ENCODE assay signal across 23 cellular contexts in genomic region chr2:137998503-137998902, GRCh38. TPM values are rescaled to one million over a fixed set of nuclear protein-coding genes. Genes with fewer than 3 reads are reported as not detected.
DNase-seq lines count a peak whose midpoint lies in the region; ATAC-seq and TF ChIP-seq lines count a peak whose summit lies in the region.
"Had no signal": no experiment of that assay in that cellular context is flagged by ENCODE, and none has a peak within 500 bp of the region (broad histone marks: within the 10 kb centered on the region; RNA-seq: fewer than 3 reads in every experiment).

No MANE protein-coding gene starts in this region.

- no peak overlapping the region for H3K4me2 ChIP-seq in SK-N-SH
- H3K4me2 ChIP-seq: BLaER1 had no signal

- no peaks in the 10 kb centered on the region for H3F3A ChIP-seq in SK-N-SH (replicated peaks; ENCODE audit: insufficient read depth)

- H3K9me3 ChIP-seq in SK-N-SH, result no peaks in the 10 kb centered on the region
- H3K9me3 ChIP-seq: BE2C had no signal

- no peak overlapping the region for H2AFZ ChIP-seq in SK-N-SH (ENCODE audit: low read depth)

- 4% methylated on average over 1 of the region's 1 CpG for WGBS in SK-N-SH (ENCODE audit: low lambda C conversion rate)

- CTCF ChIA-PET in SK-N-SH (lab: Yijun Ruan, JAX), result no interaction called here

- H3K4me1 ChIP-seq in SK-N-SH (ENCODE audit: control insufficient read depth in 1 of 2, insufficient read depth in 2 of 2, low read depth in 1 of 2, low read length in 1 of 2), result peaks cover 0 to 2% of the 10 kb centered on the region in 2 experiments; a peak in 1 of 4 replicates
- H3K4me1 ChIP-seq: BE2C, BLaER1 had no signal

- no peak overlapping the region for H3K27ac ChIP-seq in SK-N-SH (ENCODE audit: low read depth in 2 of 2, low read length in 1 of 2)
- H3K27ac ChIP-seq: BLaER1 had no signal

- peak in 1 of 2 experiments; percentile 80; a peak in 2 of 4 replicates for TF ChIP-seq EP300 in SK-N-SH (IDR thresholded peaks at IDR 0.05; ENCODE audit: borderline replicate concordance in 1 of 2, low read depth in 1 of 2, low read length in 1 of 2)

- no peaks in the 10 kb centered on the region for H3K36me3 ChIP-seq in SK-N-SH (replicated peaks in 1 of 2; ENCODE audit: control insufficient read depth in 1 of 2, insufficient read depth in 2 of 2, low read length in 1 of 2)
- H3K36me3 ChIP-seq: BE2C, BLaER1 had no signal

- H3K9me2 ChIP-seq in SK-N-SH, result no peaks in the 10 kb centered on the region

- ATAC-seq in SK-N-SH treated with all-trans-retinoic acid at 6 μM for 48 hours (no peak), left lobe of liver (peak; percentile 36)
- ATAC-seq: GM12878 had no signal

- H3K27me3 ChIP-seq in SK-N-SH (ENCODE audit: insufficient read depth), result no peaks in the 10 kb centered on the region
- H3K27me3 ChIP-seq: BE2C, BLaER1 had no signal

- POLR2A ChIA-PET in SK-N-SH (lab: Yijun Ruan, JAX), result no interaction called here

- peak; percentile 38 for DNase-seq in SK-N-SH
- DNase-seq in left lobe of liver (ENCODE audit: low spot score), result no peak
- DNase-seq in NCI-H1417 (lab: John Stamatoyannopoulos, UW), result no peak
- no peak for DNase-seq in NCI-H82 treated with DMSO at 0.1 percent for 48 hours (lab: John Stamatoyannopoulos, UW; ENCODE audit: unreplicated experiment)
- DNase-seq: 8988T; ACHN; BE2C; C1 segment of cervical spinal cord; CD4-positive, alpha-beta memory T cell; CD4-positive, CD25-positive, alpha-beta regulatory T cell; CD8-positive, alpha-beta memory T cell; COR-L47; DMS 273 treated with DMSO at 0.1 percent for 48 hours; DMS153; DMS53; DMS79; DND-41; EL; GDM1 had no signal

- H3K9ac ChIP-seq in SK-N-SH, result no peak overlapping the region
- H3K9ac ChIP-seq: BLaER1 had no signal

- H4K20me1 ChIP-seq in SK-N-SH (ENCODE audit: insufficient read depth), result no peaks in the 10 kb centered on the region
- H4K20me1 ChIP-seq: BLaER1 had no signal

- no peaks in the 10 kb centered on the region for H3K79me2 ChIP-seq in SK-N-SH (ENCODE audit: insufficient read depth)

- no peak for TF ChIP-seq RAD21 in SK-N-SH (IDR thresholded peaks at IDR 0.05; ENCODE audit: low read length)

- no peak overlapping the region for H3K4me3 ChIP-seq in SK-N-SH (ENCODE audit: low read depth in 2 of 2, low read length in 1 of 2)
- H3K4me3 ChIP-seq: BLaER1, GM12878 had no signal

- no peak for TF ChIP-seq CTCF in SK-N-SH (IDR thresholded peaks at IDR 0.05)

TF ChIP-seq in SK-N-SH, 30 proteins besides CTCF, POLR2A, EP300 and RAD21:
- TF ChIP-seq MEF2A (IDR thresholded peaks at IDR 0.05; ENCODE audit: borderline replicate concordance, low read depth) (no peak), SMC3 (IDR thresholded peaks at IDR 0.05; ENCODE audit: low read depth, low read length) (no peak), POLR2AphosphoS5 (IDR thresholded peaks at IDR 0.05; ENCODE audit: low read depth, low read length) (no peak), PBX3 (IDR thresholded peaks at IDR 0.05) (no peak), CHD2 (IDR thresholded peaks at IDR 0.05; ENCODE audit: low read length, partially characterized antibody) (no peak), ELF1 (IDR thresholded peaks at IDR 0.05) (no peak), GATA2 (CRISPR knock-in tag; IDR thresholded peaks at IDR 0.05) (peak; percentile 61), FOXJ3 (CRISPR knock-in tag; IDR thresholded peaks at IDR 0.05) (no peak)

TF ChIP-seq in SK-N-SH treated with all-trans-retinoic acid at 6 μM for 48 hours, 23 proteins besides CTCF, POLR2A, EP300 and RAD21:
- no peak for TF ChIP-seq ARNTL (CRISPR knock-in tag; IDR thresholded peaks at IDR 0.05; ENCODE audit: borderline replicate concordance, low read depth)
- no peak for TF ChIP-seq ZFP3 (CRISPR knock-in tag; IDR thresholded peaks at IDR 0.05)
- no peak for TF ChIP-seq CREB5 (CRISPR knock-in tag; IDR thresholded peaks at IDR 0.05; ENCODE audit: low read depth)
- no peak for TF ChIP-seq SNAI2 (CRISPR knock-in tag; IDR thresholded peaks at IDR 0.05)
- no peak for TF ChIP-seq ZNF565 (CRISPR knock-in tag; conservative IDR thresholded peaks at IDR 0.05; ENCODE audit: low read depth)
- no peak for TF ChIP-seq GLIS3 (CRISPR knock-in tag; IDR thresholded peaks at IDR 0.05)
- TF ChIP-seq RARB (CRISPR knock-in tag; IDR thresholded peaks at IDR 0.05), result no peak
- no peak for TF ChIP-seq TOX (CRISPR knock-in tag; IDR thresholded peaks at IDR 0.05; ENCODE audit: borderline replicate concordance)
- TF ChIP-seq TSHZ2 (CRISPR knock-in tag; IDR thresholded peaks at IDR 0.05), result no peak
- TF ChIP-seq TCF4 (CRISPR knock-in tag; IDR thresholded peaks at IDR 0.05; ENCODE audit: borderline replicate concordance), result no peak

RNA-seq across cellular contexts. Expression of gene HNMT, which starts 34.2 kb away (rescaled TPM):
- 1.8 and 2.5 TPM in 2 replicates for polyA plus RNA-seq in SK-N-SH (2012; rRNA removed)
- 2.9 and 3.4 TPM in 2 replicates for polyA plus RNA-seq in SK-N-SH (2012; cell fraction: cytosol; rRNA removed)
- polyA plus RNA-seq in SK-N-SH (2012; cell fraction: nucleus; rRNA removed), result 0.69 and 1.3 TPM in 2 replicates
- 46.2 TPM for total RNA-seq in left lobe of liver
- total RNA-seq: CD4-positive, CD25-positive, alpha-beta regulatory T cell; G401; GM12878 had no signal
- polyA plus RNA-seq: CD4-positive, alpha-beta memory T cell; CD4-positive, CD25-positive, alpha-beta regulatory T cell; CD8-positive, alpha-beta memory T cell; GM12878 had no signal
